ENCODE assay signal across 8 cellular contexts in genomic region chr19:2950286-2951124, GRCh38. TPM values are rescaled to one million over a fixed set of nuclear protein-coding genes. Genes with fewer than 3 reads are reported as not detected.
DNase-seq lines count a peak whose midpoint lies in the region; ATAC-seq and TF ChIP-seq lines count a peak whose summit lies in the region.

No MANE protein-coding gene starts in this region.

- H3K27me3 Mint-ChIP-seq in progenitor cell of endocrine pancreas: no peaks in the 10 kb centered on the region

- H3K4me3 Mint-ChIP-seq in progenitor cell of endocrine pancreas (ENCODE audit: low read depth): peak overlapping the region; percentile 98

- intact Hi-C loops in left ventricle myocardium superior (cut with micrococcal nuclease): loop anchor here (10.0 kb wide), 1 partner anchor 204 kb away; no protein-coding TSS in a partner anchor

- peak overlapping the region; percentile 96 for H3K27ac Mint-ChIP-seq in progenitor cell of endocrine pancreas

- ATAC-seq in GM18499 (IDR thresholded peaks at IDR 0.05; ENCODE audit: insufficient read depth, unreplicated experiment) (peak; percentile 86), HG02938 (IDR thresholded peaks at IDR 0.05; ENCODE audit: unreplicated experiment) (peak; percentile 93), left ventricle myocardium superior (peak; percentile 96)

- peaks cover 39% of the 10 kb centered on the region for H3K4me1 Mint-ChIP-seq in progenitor cell of endocrine pancreas (ENCODE audit: low read depth)

- DNase-seq in NCI-H1694 treated with DMSO at 0.1 percent for 48 hours (lab: John Stamatoyannopoulos, UW) (peak; percentile 98), T-helper 2 cell (peak; percentile 99 to 100 (median 100)), anterior cingulate cortex (lab: John Stamatoyannopoulos, UW) (peak; percentile 77 to 100 (median 99)), left ventricle myocardium superior (peak; percentile 100), progenitor cell of endocrine pancreas (ENCODE audit: low spot score, unreplicated experiment) (peak; percentile 100), ureter (ENCODE audit: low spot score) (peak; percentile 100)

- no peak for TF ChIP-seq CTCF in progenitor cell of endocrine pancreas (IDR thresholded peaks at IDR 0.05; ENCODE audit: unreplicated experiment)

- peaks cover 11% of the 10 kb centered on the region for H3K36me3 Mint-ChIP-seq in progenitor cell of endocrine pancreas (ENCODE audit: insufficient read depth)

- H3K9me3 Mint-ChIP-seq in progenitor cell of endocrine pancreas (ENCODE audit: low read depth): peaks cover 11% of the 10 kb centered on the region

RNA-seq across cellular contexts. Expression of gene ZNF77, which starts 5.7 kb away (rescaled TPM):
- total RNA-seq in left ventricle myocardium superior (2.2 TPM), progenitor cell of endocrine pancreas (6.3 and 7.1 TPM in 2 replicates), ureter (6.6 TPM)

RNA-seq across cellular contexts. Expression of gene TLE6, which starts 26.9 kb away (rescaled TPM):
- total RNA-seq in left ventricle myocardium superior (0.30 TPM), progenitor cell of endocrine pancreas (18.4 and 21.0 TPM in 2 replicates), ureter (3.6 TPM)

RNA-seq across cellular contexts. Expression of gene ZNF57, which starts 49.8 kb away (rescaled TPM):
- total RNA-seq in left ventricle myocardium superior (3.9 TPM), progenitor cell of endocrine pancreas (3.8 and 5.3 TPM in 2 replicates), ureter (9.6 TPM)

Comparison
In these comparisons a context has a peak if more than half of its experiments do, and no peak if none do; other contexts are left out.
1. Peak in every context shown above with its lines: DNase-seq and ATAC-seq.